In genomic region chr10:100741386-100742066, GRCh38 we compare ENCODE assay signal across 19 cellular contexts. TPM values are rescaled to one million over a fixed set of nuclear protein-coding genes. Genes with fewer than 3 reads are reported as not detected.
A peak's percentile ranks its signal among the peaks of the same experiment; 100 is the strongest.
DNase-seq lines count a peak whose midpoint lies in the region; ATAC-seq, FAIRE-seq and TF ChIP-seq lines count a peak whose summit lies in the region.
"Had no signal": no experiment of that assay in that cellular context is flagged by ENCODE, and none has a peak within 500 bp of the region (broad histone marks: within the 10 kb centered on the region; RNA-seq: fewer than 3 reads in every experiment).

No MANE protein-coding gene starts in this region.

- H3F3A ChIP-seq in GM23338 (replicated peaks; ENCODE audit: low read depth) (peaks cover 17% of the 10 kb centered on the region), neural progenitor cell (ENCODE audit: low read depth) (peaks cover 73% of the 10 kb centered on the region)

- 16% methylated on average over 26 of the region's 30 CpGs for WGBS in GM12878 (ENCODE audit: insufficient coverage, insufficient replicate concordance, low lambda C conversion rate, missing lambda C conversion rate)

- TF ChIP-seq EP300 in GM12878 (IDR thresholded peaks at IDR 0.05; ENCODE audit: borderline replicate concordance in 1 of 2, control insufficient read depth in 1 of 2, low read depth in 2 of 2, low read length in 2 of 2): no peak

- H3K4me1 Mint-ChIP-seq in GM23338 (peaks cover 58% of the 10 kb centered on the region), neural progenitor cell (peaks cover 70% of the 10 kb centered on the region)

- peaks cover 64% of the 10 kb centered on the region for H3K4me1 ChIP-seq in GM23338 (ENCODE audit: insufficient read depth)
- H3K4me1 ChIP-seq in GM12878 (ENCODE audit: control insufficient read depth, insufficient read depth, low read length): no peaks in the 10 kb centered on the region
- H3K4me1 ChIP-seq in iPS-18a (ENCODE audit: control insufficient read depth, low read depth, low read length): peaks cover 30% of the 10 kb centered on the region
- H3K4me1 ChIP-seq in neural progenitor cell: peaks cover 64% of the 10 kb centered on the region
- H3K4me1 ChIP-seq in osteoblast (ENCODE audit: insufficient read depth, low read length): no peaks in the 10 kb centered on the region

- POLR2A ChIA-PET in GM12878 (lab: Charles Lee): interaction anchor here (0.6 kb wide), 1 partner anchor 330 kb away, joined by 8 read pairs; no protein-coding TSS in a partner anchor

- H3K27me3 ChIP-seq in GM23338 (ENCODE audit: insufficient read depth): peaks cover 99% of the 10 kb centered on the region
- peaks cover 33 to 48% of the 10 kb centered on the region in 2 experiments for H3K27me3 ChIP-seq in GM12878 (replicated peaks in 1 of 2; ENCODE audit: control insufficient read depth in 2 of 2, insufficient read depth in 2 of 2, low read length in 1 of 2)
- H3K27me3 ChIP-seq in iPS-18a (ENCODE audit: control insufficient read depth, insufficient read depth, low read length): peaks cover 100% of the 10 kb centered on the region
- H3K27me3 ChIP-seq in neural progenitor cell: peaks cover 100% of the 10 kb centered on the region
- H3K27me3 ChIP-seq in osteoblast (ENCODE audit: insufficient read depth, low read length): peaks cover 93% of the 10 kb centered on the region

- no peak for TF ChIP-seq POLR2A in GM12878 (IDR thresholded peaks at IDR 0.05; ENCODE audit: low read depth, low read length)

- H2AFZ ChIP-seq in GM23338: no peak overlapping the region
- no peak overlapping the region for H2AFZ ChIP-seq in GM12878 (ENCODE audit: control insufficient read depth, low read depth, low read length)
- no peak overlapping the region for H2AFZ ChIP-seq in neural progenitor cell (replicated peaks)
- H2AFZ ChIP-seq in osteoblast (ENCODE audit: low read length): no peak overlapping the region

- SMC1A ChIA-PET in GM12878 (lab: Charles Lee; ENCODE audit: uncharacterized antibody, unreplicated experiment): no interaction called here

- no peaks in the 10 kb centered on the region for H3K9me2 ChIP-seq in GM23338 (ENCODE audit: insufficient read depth)

- RAD21 ChIA-PET in GM12878 (lab: Charles Lee; ENCODE audit: unreplicated experiment): interaction anchor here (0.7 to 1.2 kb wide), 3 partner anchors 13 to 404 kb away, joined by 3 to 4 read pairs (median 4); no protein-coding TSS in a partner anchor

- no peak for FAIRE-seq in GM12878 (lab: Jason Lieb, UNC)
- FAIRE-seq: RCC 7860 had no signal

- H3K9me3 Mint-ChIP-seq in GM23338 (no peaks in the 10 kb centered on the region; the same call in 1 of the 3 replicates), neural progenitor cell (peaks cover 2% of the 10 kb centered on the region)
- H3K9me3 Mint-ChIP-seq: CD4-positive, alpha-beta T cell had no signal

- no TSS peak for BruUV-seq in GM12878 (replicated peaks; lab: Mats Ljungman, UMichigan)

- H3K4me3 Mint-ChIP-seq in GM23338: peak overlapping the region; percentile 49
- H3K4me3 Mint-ChIP-seq in neural progenitor cell: peak overlapping the region; percentile 72
- H3K4me3 Mint-ChIP-seq: CD4-positive, alpha-beta T cell had no signal

- TF ChIP-seq CTCF in GM23338 (conservative IDR thresholded peaks at IDR 0.05; ENCODE audit: low read depth in 2 of 2) (no peak), GM12878 (IDR thresholded peaks at IDR 0.05 in 2 of 3, conservative IDR thresholded peaks at IDR 0.05 in 1 of 3; ENCODE audit: control insufficient read depth in 2 of 3, extremely low read depth in 1 of 3, insufficient read depth in 1 of 3, low read depth in 3 of 3, low read length in 3 of 3) (no peak), neural progenitor cell (IDR thresholded peaks at IDR 0.05) (no peak), osteoblast (IDR thresholded peaks at IDR 0.05; ENCODE audit: extremely low read depth, low read depth, low read length) (no peak)

- H3K4me3 ChIP-seq in GM23338 (peak overlapping the region; percentile 44), GM12878 (no peak overlapping the region), iPS-18a (ENCODE audit: low read length) (peak overlapping the region; percentile 35), neural progenitor cell (peak overlapping the region; percentile 29), osteoblast (ENCODE audit: insufficient read depth, low read length) (no peak overlapping the region)
- H3K4me3 ChIP-seq: SK-N-MC had no signal

- no peak overlapping the region for H3K27ac ChIP-seq in GM23338 (ENCODE audit: low read depth)
- no peak overlapping the region for H3K27ac ChIP-seq in GM12878 (ENCODE audit: control insufficient read depth, insufficient read depth)
- no peak overlapping the region for H3K27ac ChIP-seq in iPS-18a (ENCODE audit: low read length)
- no peak overlapping the region for H3K27ac ChIP-seq in neural progenitor cell
- H3K27ac ChIP-seq in osteoblast (ENCODE audit: low read depth, low read length): no peak overlapping the region
- H3K27ac ChIP-seq: SK-N-MC had no signal

- in situ Hi-C loops in GM12878 (cut with MboI): loop anchor here (5.0 kb wide), 1 partner anchor 69 kb away; no protein-coding TSS in a partner anchor

- H4K20me1 ChIP-seq in GM23338 (replicated peaks; ENCODE audit: insufficient read depth): peaks cover 18% of the 10 kb centered on the region
- H4K20me1 ChIP-seq in GM12878 (ENCODE audit: control insufficient read depth, insufficient read depth): no peaks in the 10 kb centered on the region
- peaks cover 95% of the 10 kb centered on the region for H4K20me1 ChIP-seq in neural progenitor cell (ENCODE audit: low read depth)
- H4K20me1 ChIP-seq in osteoblast (ENCODE audit: insufficient read depth, low read length): peaks cover 6% of the 10 kb centered on the region

- intact Hi-C loops in GM12878 (cut with micrococcal nuclease; ENCODE audit: unreplicated experiment): loop anchor here (10.0 kb wide), 1 partner anchor 133 kb away; no protein-coding TSS in a partner anchor

- H3K36me3 ChIP-seq in GM23338 (ENCODE audit: insufficient read depth) (no peaks in the 10 kb centered on the region), GM12878 (ENCODE audit: control insufficient read depth in 2 of 2, insufficient read depth in 2 of 2, low read length in 1 of 2) (no peaks in the 10 kb centered on the region), iPS-18a (ENCODE audit: control insufficient read depth, low read depth, low read length) (no peaks in the 10 kb centered on the region), neural progenitor cell (no peaks in the 10 kb centered on the region), osteoblast (ENCODE audit: insufficient read depth, low read length) (no peaks in the 10 kb centered on the region)

- H3K4me2 ChIP-seq in GM23338 (peak overlapping the region; percentile 77), GM12878 (ENCODE audit: control insufficient read depth, insufficient read depth) (no peak overlapping the region), neural progenitor cell (peak overlapping the region; percentile 72), osteoblast (ENCODE audit: insufficient read depth, low read length) (no peak overlapping the region)

- H3K9ac ChIP-seq in GM12878 (ENCODE audit: control insufficient read depth, insufficient read depth, low read length) (no peak overlapping the region), iPS-18a (ENCODE audit: low read length) (no peak overlapping the region), neural progenitor cell (no peak overlapping the region)

- CTCF ChIA-PET in GM12878 (lab: Yijun Ruan, JAX): interaction anchor here (1.0 to 2.0 kb wide), 3 partner anchors 70 to 146 kb away, joined by 3 to 12 read pairs (median 3); no protein-coding TSS in a partner anchor

- ATAC-seq in GM23338 (no peak), GM12878 (no peak)

- H3K27me3 Mint-ChIP-seq in GM23338 (ENCODE audit: insufficient read depth, low read depth, poor library complexity) (peaks cover 96% of the 10 kb centered on the region), neural progenitor cell (ENCODE audit: insufficient read depth, low read depth) (peaks cover 91% of the 10 kb centered on the region)

- TF ChIP-seq RAD21 in GM12878 (IDR thresholded peaks at IDR 0.05; ENCODE audit: insufficient read depth, low read depth, low read length): no peak

- DNase-seq in GM23338 (ENCODE audit: low spot score): peak; percentile 58
- DNase-seq in GM12878 (ENCODE audit: low read depth, low spot score): no peak
- DNase-seq in neural progenitor cell (ENCODE audit: low spot score): peak; percentile 78
- DNase-seq in D341Med (ENCODE audit: low spot score): no peak
- DNase-seq in NCI-H2081 (lab: John Stamatoyannopoulos, UW): no peak
- DNase-seq in osteoblast (ENCODE audit: insufficient read length, low spot score, missing footprints): no peak
- no peak for DNase-seq in NCI-H187 (lab: John Stamatoyannopoulos, UW)
- DNase-seq: ACHN; CD4-positive, alpha-beta T cell; DMS53; KBM-7; MV-4-11; NCI-H1417 treated with DMSO at 0.1 percent for 48 hours; NCI-H2029 treated with DMSO at 0.1 percent for 48 hours; Right ventricle myocardium superior had no signal

- H3K79me2 ChIP-seq in GM23338 (replicated peaks; ENCODE audit: insufficient read depth) (no peaks in the 10 kb centered on the region), GM12878 (ENCODE audit: control insufficient read depth, insufficient read depth, low read length) (no peaks in the 10 kb centered on the region), neural progenitor cell (ENCODE audit: low read depth) (no peaks in the 10 kb centered on the region), osteoblast (ENCODE audit: insufficient read depth, low read length) (no peaks in the 10 kb centered on the region)

- H3K9me3 ChIP-seq in GM12878 (replicated peaks; ENCODE audit: control insufficient read depth, insufficient read depth, low read length) (no peaks in the 10 kb centered on the region), iPS-18a (ENCODE audit: control insufficient read depth, low read depth, low read length) (no peaks in the 10 kb centered on the region), neural progenitor cell (ENCODE audit: low read depth) (no peaks in the 10 kb centered on the region), osteoblast (ENCODE audit: low read depth, low read length) (no peaks in the 10 kb centered on the region)

- H3K27ac Mint-ChIP-seq in GM23338 (no peak overlapping the region), neural progenitor cell (no peak overlapping the region)
- H3K27ac Mint-ChIP-seq: CD4-positive, alpha-beta T cell had no signal

- H3K36me3 Mint-ChIP-seq in GM23338 (ENCODE audit: low read depth) (no peaks in the 10 kb centered on the region; the same call in 2 of the 3 replicates), neural progenitor cell (no peaks in the 10 kb centered on the region)

RNA-seq across cellular contexts. Expression of gene PAX2, which starts 3.9 kb away (rescaled TPM):
- total RNA-seq in GM23338 (2014; rRNA removed; shearing (Covaris generic)): not detected in 2 replicates
- polyA plus RNA-seq in GM23338 (2016; fragmentation: Nextera tagmentation; extraction: Ambion mirVana): not detected in 2 replicates
- not detected in 2 replicates for total RNA-seq in GM12878 (2013; cell fraction: nucleolus; rRNA removed)
- total RNA-seq in GM12878 (2014; rRNA removed): not detected in 2 replicates
- total RNA-seq in GM12878 (2014; rRNA removed; fragmentation: Illumina TruSeq; extraction: Trizol): not detected in 2 replicates
- total RNA-seq in GM12878 (2021): not detected in 2 replicates
- polyA plus RNA-seq in GM12878 (2011; ENCODE audit: low read depth): not detected
- polyA plus RNA-seq in GM12878 (2011; rRNA removed): not detected in 2 replicates
- polyA plus RNA-seq in GM12878 (2011; cell fraction: cytosol; rRNA removed): not detected in 2 replicates
- 0.10 and 0.15 TPM in 2 replicates for polyA plus RNA-seq in GM12878 (2011; cell fraction: nucleus; rRNA removed)
- polyA plus RNA-seq in GM12878 (2012): not detected in 2 replicates
- polyA plus RNA-seq in GM12878 (2014; fragmentation: Illumina TruSeq; extraction: Trizol): not detected in 2 replicates
- polyA plus RNA-seq in GM12878 (2014; fragmentation: Nextera tagmentation; extraction: Ambion mirVana): not detected
- polyA plus RNA-seq in GM12878 (2014; rRNA removed): not detected in 2 replicates
- not detected for polyA plus RNA-seq in GM12878 (2016; fragmentation: Nextera tagmentation; extraction: Ambion mirVana)
- not detected in 2 replicates for polyA minus RNA-seq in GM12878 (2011; rRNA and poly(A)+ RNA removed)
- not detected in 2 replicates for polyA minus RNA-seq in GM12878 (2011; cell fraction: cytosol; rRNA and poly(A)+ RNA removed)
- not detected in 2 replicates for polyA minus RNA-seq in GM12878 (2011; cell fraction: nucleus; rRNA and poly(A)+ RNA removed)
- total RNA-seq in neural progenitor cell (ENCODE audit: low replicate concordance): 0.06 and 0.34 TPM in 2 replicates
- total RNA-seq in osteoblast: not detected in 2 replicates
- total RNA-seq: CD4-positive, alpha-beta T cell; NCI-H460; Right ventricle myocardium superior had no signal

Comparison
In these comparisons a context has a peak if more than half of its experiments do, and no peak if none do; other contexts are left out.
1. DNase-seq: peak in GM23338 (single experiment) and neural progenitor cell (single experiment); none in GM12878 (single experiment), D341Med (single experiment), NCI-H2081 (0 of 2), osteoblast (single experiment) and NCI-H187 (0 of 2).
2. H3K4me2 ChIP-seq: peak in GM23338 (single experiment) and neural progenitor cell (single experiment); none in GM12878 (single experiment) and osteoblast (single experiment).
3. H3K4me3 ChIP-seq: peak in GM23338 (single experiment), iPS-18a (single experiment) and neural progenitor cell (single experiment); none in GM12878 (single experiment) and osteoblast (single experiment).